Comparison of ENCODE assay signal across 1 cellular context in genomic region chr6:31609519-31610406, GRCh38.
TF ChIP-seq lines count a peak whose summit lies in the region.

No MANE protein-coding gene starts in this region.

TF ChIP-seq in HEK293, 187 proteins besides CTCF, POLR2A, EP300 and RAD21 (continued from another document and continues in another):
- TF ChIP-seq ATF2 (tag by site-specific recombination; IDR thresholded peaks at IDR 0.05; ENCODE audit: low read depth) (no peak), OSR2 (tag by site-specific recombination; IDR thresholded peaks at IDR 0.05) (0 out of 2 replicates have a peak, but pooled peaks have one; percentile 9), ZBTB1 (tag by site-specific recombination; IDR thresholded peaks at IDR 0.05) (no peak), ZNF223 (tag by site-specific recombination; IDR thresholded peaks at IDR 0.05) (peak; percentile 66; the same call in 1 of the 2 replicates), YY2 (tag by site-specific recombination; IDR thresholded peaks at IDR 0.05) (peak; percentile 68), ZBTB48 (tag by site-specific recombination; IDR thresholded peaks at IDR 0.05) (peak; percentile 87), WT1 (tag by site-specific recombination; IDR thresholded peaks at IDR 0.05) (peak; percentile 74), ZBTB49 (tag by site-specific recombination; IDR thresholded peaks at IDR 0.05; ENCODE audit: low read depth) (no peak), ZNF157 (tag by site-specific recombination; IDR thresholded peaks at IDR 0.05) (no peak), ZNF747 (tag by site-specific recombination; IDR thresholded peaks at IDR 0.05) (no peak), ZNF843 (tag by site-specific recombination; IDR thresholded peaks at IDR 0.05) (0 out of 2 replicates have a peak, but pooled peaks have one; percentile 20), ZNF341 (tag by site-specific recombination; IDR thresholded peaks at IDR 0.05; ENCODE audit: low read depth) (peak; percentile 65), KLF1 (tag by site-specific recombination; IDR thresholded peaks at IDR 0.05) (no peak), KLF8 (tag by site-specific recombination; IDR thresholded peaks at IDR 0.05) (no peak; the same call in 1 of the 2 replicates), ZBTB17 (tag by site-specific recombination; IDR thresholded peaks at IDR 0.05) (0 out of 2 replicates have a peak, but pooled peaks have one; percentile 28), ZNF645 (tag by site-specific recombination; IDR thresholded peaks at IDR 0.05) (no peak), ZSCAN4 (tag by site-specific recombination; IDR thresholded peaks at IDR 0.05) (peak; percentile 88), ZNF610 (tag by site-specific recombination; IDR thresholded peaks at IDR 0.05; ENCODE audit: borderline replicate concordance) (peak; percentile 32; the same call in 1 of the 2 replicates), ZNF561 (tag by site-specific recombination; IDR thresholded peaks at IDR 0.05; ENCODE audit: borderline replicate concordance) (0 out of 2 replicates have a peak, but pooled peaks have one; percentile 39), ZNF26 (tag by site-specific recombination; IDR thresholded peaks at IDR 0.05) (no peak), ZNF274 (IDR thresholded peaks at IDR 0.05; ENCODE audit: low read length) (no peak), ZNF274 (tag by site-specific recombination; IDR thresholded peaks at IDR 0.05; ENCODE audit: borderline replicate concordance) (no peak), ZNF692 (tag by site-specific recombination; IDR thresholded peaks at IDR 0.05) (peak; percentile 64; the same call in 1 of the 2 replicates), ZNF624 (tag by site-specific recombination; IDR thresholded peaks at IDR 0.05) (no peak), ZNF704 (tag by site-specific recombination; IDR thresholded peaks at IDR 0.05) (no peak), KLF7 (tag by site-specific recombination; IDR thresholded peaks at IDR 0.05; ENCODE audit: borderline replicate concordance) (no peak), SP7 (tag by site-specific recombination; IDR thresholded peaks at IDR 0.05) (peak; percentile 89), ZBTB20 (tag by site-specific recombination; IDR thresholded peaks at IDR 0.05) (no peak), ZXDB (tag by site-specific recombination; IDR thresholded peaks at IDR 0.05) (peak; percentile 44; the same call in 1 of the 2 replicates), TRIM28 (IDR thresholded peaks at IDR 0.05; ENCODE audit: borderline replicate concordance, low read length) (no peak), ZNF202 (tag by site-specific recombination; IDR thresholded peaks at IDR 0.05; ENCODE audit: borderline replicate concordance) (no peak), ZNF529 (tag by site-specific recombination; IDR thresholded peaks at IDR 0.05; ENCODE audit: insufficient replicate concordance) (no peak), FEZF1 (tag by site-specific recombination; IDR thresholded peaks at IDR 0.05) (no peak; the same call in 1 of the 2 replicates), ZBTB44 (tag by site-specific recombination; IDR thresholded peaks at IDR 0.05) (no peak), OVOL3 (tag by site-specific recombination; IDR thresholded peaks at IDR 0.05) (peak; percentile 73; the same call in 1 of the 2 replicates), IKZF3 (tag by site-specific recombination; IDR thresholded peaks at IDR 0.05) (0 out of 2 replicates have a peak, but pooled peaks have one; percentile 15), ZNF221 (tag by site-specific recombination; IDR thresholded peaks at IDR 0.05; ENCODE audit: borderline replicate concordance) (no peak), ZBTB11 (tag by site-specific recombination; conservative IDR thresholded peaks at IDR 0.05; ENCODE audit: low read depth) (no peak), ZNF488 (tag by site-specific recombination; IDR thresholded peaks at IDR 0.05) (no peak), ZNF121 (tag by site-specific recombination; IDR thresholded peaks at IDR 0.05) (0 out of 2 replicates have a peak, but pooled peaks have one; percentile 10), ZNF398 (tag by site-specific recombination; IDR thresholded peaks at IDR 0.05) (peak; percentile 53), MZF1 (tag by site-specific recombination; IDR thresholded peaks at IDR 0.05; ENCODE audit: borderline replicate concordance) (peak; percentile 97), ZNF404 (tag by site-specific recombination; IDR thresholded peaks at IDR 0.05) (no peak), ZNF324 (tag by site-specific recombination; IDR thresholded peaks at IDR 0.05) (no peak)
